In genomic region chr3:156341831-156342416, GRCh38 we compare ENCODE assay signal across 14 cellular contexts.
A peak's percentile ranks its signal among the peaks of the same experiment; 100 is the strongest.
DNase-seq lines count a peak whose midpoint lies in the region; ATAC-seq and TF ChIP-seq lines count a peak whose summit lies in the region.
"Had no signal": no experiment of that assay in that cellular context is flagged by ENCODE, and none has a peak within 500 bp of the region (broad histone marks: within the 10 kb centered on the region; RNA-seq: fewer than 3 reads in every experiment).

No MANE protein-coding gene starts in this region.

- H3K27me3 ChIP-seq in OCI-LY3 (ENCODE audit: low read depth, low read length) (peaks cover 11% of the 10 kb centered on the region; the same call in 1 of the 2 replicates), breast epithelium (no peaks in the 10 kb centered on the region)
- H3K27me3 ChIP-seq: thyroid gland had no signal

- H3K36me3 ChIP-seq in OCI-LY3 (replicated peaks; ENCODE audit: low read depth, low read length) (no peaks in the 10 kb centered on the region), breast epithelium (no peaks in the 10 kb centered on the region)
- H3K36me3 ChIP-seq: thyroid gland had no signal

- TF ChIP-seq CTCF in OCI-LY3 (IDR thresholded peaks at IDR 0.05; ENCODE audit: low read depth, low read length): peak; percentile 62
- TF ChIP-seq CTCF in breast epithelium (IDR thresholded peaks at IDR 0.05): no peak

- intact Hi-C loops in breast epithelium (cut with DNase I; ENCODE audit: low total_unique reads): loop anchor here (1.0 kb wide), 1 partner anchor 8 kb away; no protein-coding TSS in a partner anchor

- no peaks in the 10 kb centered on the region for H4K20me1 ChIP-seq in OCI-LY3 (ENCODE audit: insufficient read depth, low read length)

- no peaks in the 10 kb centered on the region for H3K79me2 ChIP-seq in OCI-LY3 (ENCODE audit: low read length)

- no peaks in the 10 kb centered on the region for H3K36me3 Mint-ChIP-seq in activated naive CD8-positive, alpha-beta T cell treated with anti-CD3 and anti-CD28 coated beads, Interleukin-2, amount 50 U/mL, for 24 hours (ENCODE audit: low read depth)
- H3K36me3 Mint-ChIP-seq: natural killer cell treated with Interleukin-12 subunit alpha and Interleukin-12 subunit beta and Interleukin-15 and Interleukin-18, amount 100 ng/mL, for 72 hours; T-cell had no signal

- H3K4me1 ChIP-seq in OCI-LY3 (ENCODE audit: low read length) (peaks cover 12% of the 10 kb centered on the region), breast epithelium (no peaks in the 10 kb centered on the region)
- H3K4me1 ChIP-seq: thyroid gland had no signal

- H3K4me1 Mint-ChIP-seq in activated naive CD8-positive, alpha-beta T cell treated with anti-CD3 and anti-CD28 coated beads, Interleukin-2, amount 50 U/mL, for 24 hours: peaks cover 2% of the 10 kb centered on the region
- H3K4me1 Mint-ChIP-seq: activated T-helper 17 cell treated with anti-CD3 and anti-CD28 coated beads, Interleukin-2, amount 50 U/mL, for 72 hours had no signal

- H3K27me3 Mint-ChIP-seq in activated naive CD8-positive, alpha-beta T cell treated with anti-CD3 and anti-CD28 coated beads, Interleukin-2, amount 50 U/mL, for 24 hours: peaks cover 8% of the 10 kb centered on the region

- H3K27ac Mint-ChIP-seq in activated naive CD8-positive, alpha-beta T cell treated with anti-CD3 and anti-CD28 coated beads, Interleukin-2, amount 50 U/mL, for 24 hours: no peak overlapping the region
- H3K27ac Mint-ChIP-seq: activated T-helper 17 cell treated with anti-CD3 and anti-CD28 coated beads, Interleukin-2, amount 50 U/mL, for 72 hours; natural killer cell treated with Interleukin-12 subunit alpha and Interleukin-12 subunit beta and Interleukin-15 and Interleukin-18, amount 100 ng/mL, for 72 hours; T-cell had no signal

- no peak overlapping the region for H3K9ac ChIP-seq in OCI-LY3 (ENCODE audit: low read length)

- no peaks in the 10 kb centered on the region for H3K9me3 Mint-ChIP-seq in activated naive CD8-positive, alpha-beta T cell treated with anti-CD3 and anti-CD28 coated beads, Interleukin-2, amount 50 U/mL, for 24 hours
- H3K9me3 Mint-ChIP-seq: activated T-helper 17 cell treated with anti-CD3 and anti-CD28 coated beads, Interleukin-2, amount 50 U/mL, for 72 hours; natural killer cell treated with Interleukin-12 subunit alpha and Interleukin-12 subunit beta and Interleukin-15 and Interleukin-18, amount 100 ng/mL, for 72 hours; T-cell had no signal

- no peak overlapping the region for H3K4me3 Mint-ChIP-seq in activated naive CD8-positive, alpha-beta T cell treated with anti-CD3 and anti-CD28 coated beads, Interleukin-2, amount 50 U/mL, for 24 hours
- H3K4me3 Mint-ChIP-seq: activated T-helper 17 cell treated with anti-CD3 and anti-CD28 coated beads, Interleukin-2, amount 50 U/mL, for 72 hours; natural killer cell treated with Interleukin-12 subunit alpha and Interleukin-12 subunit beta and Interleukin-15 and Interleukin-18, amount 100 ng/mL, for 72 hours; T-cell had no signal

- TF ChIP-seq POLR2A in GM18505 (IDR thresholded peaks at IDR 0.05; ENCODE audit: borderline replicate concordance, extremely low read depth, insufficient read depth, insufficient read length) (no peak), breast epithelium (IDR thresholded peaks at IDR 0.05) (no peak)

- H3K9me3 ChIP-seq in OCI-LY3 (ENCODE audit: insufficient read depth, low read length): no peaks in the 10 kb centered on the region
- no peaks in the 10 kb centered on the region for H3K9me3 ChIP-seq in breast epithelium
- H3K9me3 ChIP-seq: thyroid gland had no signal

- H3K4me3 ChIP-seq in OCI-LY3 (ENCODE audit: low read length): peak overlapping the region; percentile 16; the same call in 1 of the 2 replicates
- no peak overlapping the region for H3K4me3 ChIP-seq in breast epithelium
- H3K4me3 ChIP-seq: thyroid gland had no signal

- peak; percentile 99 for ATAC-seq in GM18505 (IDR thresholded peaks at IDR 0.05; ENCODE audit: unreplicated experiment)
- ATAC-seq in GM21367 (IDR thresholded peaks at IDR 0.05; ENCODE audit: unreplicated experiment): peak; percentile 100
- ATAC-seq in HG03060 (IDR thresholded peaks at IDR 0.05; ENCODE audit: low read depth, unreplicated experiment): peak; percentile 99
- ATAC-seq in activated naive CD8-positive, alpha-beta T cell treated with anti-CD3 and anti-CD28 coated beads, Interleukin-2, amount 50 U/mL, for 24 hours: no peak
- ATAC-seq: activated T-helper 17 cell treated with anti-CD3 and anti-CD28 coated beads, Interleukin-2, amount 50 U/mL, for 72 hours; HCT116; natural killer cell treated with Interleukin-12 subunit alpha and Interleukin-12 subunit beta and Interleukin-15 and Interleukin-18, amount 100 ng/mL, for 72 hours; T-cell had no signal

- DNase-seq in NCI-H1105 treated with DMSO at 0.1 percent for 48 hours (lab: John Stamatoyannopoulos, UW) (no peak), breast epithelium (ENCODE audit: low spot score in 2 of 2) (no peak), superior temporal gyrus (ENCODE audit: extremely low spot score) (no peak)
- no peak for DNase-seq in activated naive CD8-positive, alpha-beta T cell treated with anti-CD3 and anti-CD28 coated beads, Interleukin-2, amount 50 U/mL, for 24 hours
- DNase-seq: NCI-H2029 treated with DMSO at 0.1 percent for 48 hours, T-cell, thyroid gland had no signal

- H2AFZ ChIP-seq in OCI-LY3 (ENCODE audit: low read depth, low read length): no peak overlapping the region; the same call in 1 of the 2 replicates

- H3K27ac ChIP-seq in OCI-LY3 (ENCODE audit: low read length): no peak overlapping the region
- no peak overlapping the region for H3K27ac ChIP-seq in breast epithelium
- H3K27ac ChIP-seq: thyroid gland had no signal

- H3K4me2 ChIP-seq in OCI-LY3 (ENCODE audit: low read length): peak overlapping the region; percentile 51
